13 cellular contexts compared by ENCODE assay signal in genomic region chr1:61451214-61451968, GRCh38.
DNase-seq lines count a peak whose midpoint lies in the region; ATAC-seq, FAIRE-seq and TF ChIP-seq lines count a peak whose summit lies in the region.
"Had no signal": no experiment of that assay in that cellular context is flagged by ENCODE, and none has a peak within 500 bp of the region (broad histone marks: within the 10 kb centered on the region; RNA-seq: fewer than 3 reads in every experiment).

No MANE protein-coding gene starts in this region.

- no peak overlapping the region for H3K4me3 ChIP-seq in A549
- no peak overlapping the region for H3K4me3 ChIP-seq in RWPE2 (ENCODE audit: severe bottlenecking)
- H3K4me3 ChIP-seq in psoas muscle, result no peak overlapping the region
- H3K4me3 ChIP-seq in foreskin fibroblast (ENCODE audit: low read depth in 1 of 2, low read length in 2 of 2), result no peak overlapping the region
- H3K4me3 ChIP-seq: dorsolateral prefrontal cortex had no signal

- intact Hi-C loops in psoas muscle (cut with DNase I) (loop anchor here (5.0 to 10.0 kb wide), 5 partner anchors 264 to 597 kb away; no protein-coding TSS in a partner anchor), MCF 10A (cut with micrococcal nuclease) (loop anchor here (5.0 kb wide), 2 partner anchors 401 to 604 kb away; no protein-coding TSS in a partner anchor)

- TF ChIP-seq POLR2A in A549 (IDR thresholded peaks at IDR 0.05; ENCODE audit: low read length), result no peak

- CTCF ChIA-PET in A549 (lab: Yijun Ruan, JAX), result interaction anchor here (0.8 to 2.2 kb wide), 5 partner anchors 8 to 602 kb away, joined by 3 to 7 read pairs (median 6); no protein-coding TSS in a partner anchor
- CTCF ChIA-PET in MCF 10A (lab: Yijun Ruan, JAX), result interaction anchor here (0.6 to 4.9 kb wide), 17 partner anchors 18 to 1170 kb away, joined by 3 to 36 read pairs (median 4); no protein-coding TSS in a partner anchor

- ATAC-seq in A549 (no peak), RWPE2 (ENCODE audit: low read depth) (no peak), psoas muscle (no peak)

- H3K4me1 Mint-ChIP-seq in MCF 10A (ENCODE audit: insufficient read depth, unreplicated experiment), result peaks cover 13% of the 10 kb centered on the region

- H3K4me2 ChIP-seq in A549, result peak overlapping the region; percentile 79

- no peak overlapping the region for H3K4me3 Mint-ChIP-seq in MCF 10A (ENCODE audit: unreplicated experiment)

- BruUV-seq in MCF 10A (replicated peaks; lab: Mats Ljungman, UMichigan), result no TSS peak

- no peaks in the 10 kb centered on the region for H3K9me3 ChIP-seq in A549
- H3K9me3 ChIP-seq in RWPE2 (ENCODE audit: severe bottlenecking), result no peaks in the 10 kb centered on the region
- no peaks in the 10 kb centered on the region for H3K9me3 ChIP-seq in psoas muscle

- no peak for TF ChIP-seq CTCF in A549 (IDR thresholded peaks at IDR 0.05)
- no peak for TF ChIP-seq CTCF in RWPE2 (IDR thresholded peaks at IDR 0.05; ENCODE audit: poor library complexity, severe bottlenecking)
- TF ChIP-seq CTCF in psoas muscle (IDR thresholded peaks at IDR 0.05), result no peak
- no peak for TF ChIP-seq CTCF in MCF 10A (IDR thresholded peaks at IDR 0.05; ENCODE audit: unreplicated experiment)
- TF ChIP-seq CTCF in foreskin fibroblast (IDR thresholded peaks at IDR 0.05; ENCODE audit: low read depth, low read length), result no peak

- peaks cover 13% of the 10 kb centered on the region; the same call in 1 of the 2 replicates for H3K36me3 ChIP-seq in RWPE2 (ENCODE audit: low read depth)
- peaks cover 0 to 14% of the 10 kb centered on the region in 2 donors for H3K36me3 ChIP-seq in psoas muscle (ENCODE audit: insufficient read depth in 1 of 2, low read depth in 1 of 2)

- H3K27ac ChIP-seq in A549, result peak overlapping the region; percentile 91
- peak overlapping the region; percentile 77 for H3K27ac ChIP-seq in RWPE2 (ENCODE audit: poor library complexity, severe bottlenecking)
- H3K27ac ChIP-seq in psoas muscle, result peak overlapping the region; percentile 74

- POLR2A ChIA-PET in A549 (lab: Yijun Ruan, JAX) (interaction anchor here (1.3 kb wide), 1 partner anchor 401 kb away, joined by 5 read pairs; no protein-coding TSS in a partner anchor), MCF 10A (lab: Yijun Ruan, JAX) (interaction anchor here (0.6 to 3.6 kb wide), 11 partner anchors 8 to 478 kb away, joined by 3 to 15 read pairs (median 4); no protein-coding TSS in a partner anchor)

- DNase-seq in A549 (ENCODE audit: low read depth in 1 of 2, low spot score in 1 of 2) (no peak), RWPE2 (ENCODE audit: low spot score) (no peak), fibroblast of the conjunctiva (ENCODE audit: low read depth) (peak; percentile 47), psoas muscle (no peak), C1 segment of cervical spinal cord (lab: John Stamatoyannopoulos, UW) (no peak), MCF 10A (ENCODE audit: unreplicated experiment) (no peak), NCI-H1436 treated with DMSO at 0.1 percent for 48 hours (lab: John Stamatoyannopoulos, UW) (no peak), foreskin fibroblast (no peak)
- DNase-seq: dorsolateral prefrontal cortex, mesendoderm had no signal

- FAIRE-seq in A549 (lab: Jason Lieb, UNC), result no peak
- FAIRE-seq: GM18507, GM19239 had no signal

- H3K9me3 Mint-ChIP-seq in MCF 10A (ENCODE audit: unreplicated experiment), result no peaks in the 10 kb centered on the region
- H3K9me3 Mint-ChIP-seq: activated T-helper 2 cell treated with anti-CD3 and anti-CD28 coated beads, Interferon-gamma antibody, Interleukin-2, Interleukin-4, amounts not matched to agents 10 μg/mL and 5 μg/mL and 100 μg/mL, durations not matched to agents 14 hours and 24 hours and 36 hours had no signal

- no peak overlapping the region for H3K27ac Mint-ChIP-seq in MCF 10A (ENCODE audit: low read depth, unreplicated experiment)
- H3K27ac Mint-ChIP-seq: activated T-helper 2 cell treated with anti-CD3 and anti-CD28 coated beads, Interferon-gamma antibody, Interleukin-2, Interleukin-4, amounts not matched to agents 10 μg/mL and 5 μg/mL and 100 μg/mL, durations not matched to agents 14 hours and 24 hours and 36 hours had no signal

- peaks cover 53% of the 10 kb centered on the region for H3K4me1 ChIP-seq in A549
- peaks cover 39% of the 10 kb centered on the region for H3K4me1 ChIP-seq in RWPE2 (ENCODE audit: insufficient read depth, poor library complexity, severe bottlenecking)
- H3K4me1 ChIP-seq in psoas muscle, result peaks cover 75% of the 10 kb centered on the region

- WGBS in A549 (ENCODE audit: missing lambda C conversion rate), result 87% methylated on average over 12 of the region's 12 CpGs
- 64 to 67% (median 65%) methylated on average over 12 of the region's 12 CpGs for WGBS in psoas muscle, 3 donors

- no peaks in the 10 kb centered on the region for H3K27me3 ChIP-seq in RWPE2 (ENCODE audit: insufficient read depth, poor library complexity, severe bottlenecking)
- no peaks in the 10 kb centered on the region for H3K27me3 ChIP-seq in psoas muscle (ENCODE audit: insufficient read depth in 3 of 3, low read length in 2 of 3)
- H3K27me3 ChIP-seq: dorsolateral prefrontal cortex had no signal

- H3K36me3 Mint-ChIP-seq in MCF 10A (ENCODE audit: insufficient read depth, unreplicated experiment), result peaks cover 16% of the 10 kb centered on the region

- no peaks in the 10 kb centered on the region for H3K27me3 Mint-ChIP-seq in MCF 10A (ENCODE audit: insufficient read depth, unreplicated experiment)

- no peak for TF ChIP-seq EP300 in A549 (IDR thresholded peaks at IDR 0.05)

- TF ChIP-seq RAD21 in A549 (conservative IDR thresholded peaks at IDR 0.05 in 1 of 2, IDR thresholded peaks at IDR 0.05 in 1 of 2), result no peak

TF ChIP-seq in A549, 52 proteins besides CTCF, POLR2A, EP300 and RAD21:
- no peak for TF ChIP-seq NFE2L2 (conservative IDR thresholded peaks at IDR 0.05; ENCODE audit: low read length)
- TF ChIP-seq MAFK (IDR thresholded peaks at IDR 0.05; ENCODE audit: partially characterized antibody), result peak; percentile 98
TF ChIP-seq in A549: peak in this region for 1.
